ENCODE assay signal across 8 cellular contexts in genomic region chr12:102406033-102406584, GRCh38.
DNase-seq lines count a peak whose midpoint lies in the region; ATAC-seq and TF ChIP-seq lines count a peak whose summit lies in the region.

No MANE protein-coding gene starts in this region.

- no peak overlapping the region for H3K27ac ChIP-seq in lower lobe of right lung
- H3K27ac ChIP-seq in PC-9: no peak overlapping the region

- H3K4me2 ChIP-seq in PC-9: no peak overlapping the region

- no peaks in the 10 kb centered on the region for H3K36me3 ChIP-seq in lower lobe of right lung
- no peaks in the 10 kb centered on the region for H3K36me3 ChIP-seq in PC-9 (ENCODE audit: low read depth)

- no peaks in the 10 kb centered on the region for H3F3A ChIP-seq in PC-9 (ENCODE audit: insufficient read depth, low read depth)

- peak; percentile 9 for DNase-seq in GM03348 (ENCODE audit: low spot score)
- peak; percentile 51 for DNase-seq in lower lobe of right lung
- no peak for DNase-seq in GM10248 (ENCODE audit: extremely low spot score)
- no peak for DNase-seq in PC-9
- no peak for DNase-seq in dedifferentiated amniotic fluid mesenchymal stem cell (ENCODE audit: extremely low spot score)
- no peak for DNase-seq in HPDE6-E6E7 (ENCODE audit: extremely low spot score)

- H3K9me3 ChIP-seq in lower lobe of right lung (no peaks in the 10 kb centered on the region), PC-9 (ENCODE audit: insufficient read depth, low read depth) (no peaks in the 10 kb centered on the region)

- CTCF ChIA-PET in GM10248 (lab: Yijun Ruan, JAX) (interaction anchor here (2.4 kb wide), 1 partner anchor 13 kb away, joined by 6 read pairs; no protein-coding TSS in a partner anchor), PC-9 (lab: Charles Lee) (no interaction called here)

- H3K79me2 ChIP-seq in PC-9 (ENCODE audit: low read depth): no peaks in the 10 kb centered on the region

- H3K4me3 ChIP-seq in lower lobe of right lung (no peak overlapping the region), PC-9 (no peak overlapping the region)

- no peaks in the 10 kb centered on the region for H4K20me1 ChIP-seq in PC-9 (ENCODE audit: insufficient read depth)

- H2AFZ ChIP-seq in PC-9: no peak overlapping the region

- no peaks in the 10 kb centered on the region for H3K9me2 ChIP-seq in PC-9 (ENCODE audit: insufficient read depth)

- TF ChIP-seq CTCF in lower lobe of right lung (IDR thresholded peaks at IDR 0.05): no peak
- TF ChIP-seq CTCF in GM10248 (IDR thresholded peaks at IDR 0.05; ENCODE audit: control extremely low read depth, extremely low read depth, low read depth, missing control alignments): no peak
- TF ChIP-seq CTCF in PC-9 (conservative IDR thresholded peaks at IDR 0.05): no peak

- POLR2A ChIA-PET in GM10248 (lab: Yijun Ruan, JAX) (no interaction called here), PC-9 (lab: Charles Lee; ENCODE audit: unreplicated experiment) (no interaction called here)

- H3K4me1 ChIP-seq in lower lobe of right lung (no peaks in the 10 kb centered on the region), PC-9 (replicated peaks; ENCODE audit: insufficient read depth) (no peaks in the 10 kb centered on the region)

- H3K27me3 ChIP-seq in lower lobe of right lung (ENCODE audit: low read depth): no peaks in the 10 kb centered on the region
- no peaks in the 10 kb centered on the region for H3K27me3 ChIP-seq in PC-9 (ENCODE audit: insufficient read depth, low read depth)

- no TSS peak for BruUV-seq in PC-9 (replicated peaks; lab: Mats Ljungman, UMichigan)

- ATAC-seq in HG03432 (IDR thresholded peaks at IDR 0.05; ENCODE audit: unreplicated experiment) (peak; percentile 90), SK-N-SH treated with all-trans-retinoic acid at 6 μM for 48 hours (peak; percentile 59; the same call in 1 of the 3 replicates), lower lobe of right lung (peak; percentile 43 to 47)

- intact Hi-C loops in lower lobe of right lung (cut with DNase I): no loop called here
- intact Hi-C loops in PC-9 (cut with micrococcal nuclease; ENCODE audit: unreplicated experiment): no loop called here

TF ChIP-seq in SK-N-SH treated with all-trans-retinoic acid at 6 μM for 48 hours, 23 proteins besides CTCF, POLR2A, EP300 and RAD21:
- TF ChIP-seq GLIS3 (CRISPR knock-in tag; IDR thresholded peaks at IDR 0.05) (no peak), CREB5 (CRISPR knock-in tag; IDR thresholded peaks at IDR 0.05; ENCODE audit: low read depth) (no peak), TCF4 (CRISPR knock-in tag; IDR thresholded peaks at IDR 0.05; ENCODE audit: borderline replicate concordance) (peak; percentile 61; the same call in 1 of the 2 replicates), OSR1 (CRISPR knock-in tag; IDR thresholded peaks at IDR 0.05) (no peak)

Comparison
In these comparisons a context has a peak if more than half of its experiments do, and no peak if none do; other contexts are left out.
1. DNase-seq: peak in GM03348 (single experiment) and lower lobe of right lung (single experiment); none in GM10248 (single experiment), PC-9 (0 of 2), dedifferentiated amniotic fluid mesenchymal stem cell (single experiment) and HPDE6-E6E7 (single experiment).
2. Peak in every context shown above with its lines, with median percentiles within 50 percentile points of each other: ATAC-seq.